ENCODE assay signal across 8 cellular contexts in the genomic region with DNA sequence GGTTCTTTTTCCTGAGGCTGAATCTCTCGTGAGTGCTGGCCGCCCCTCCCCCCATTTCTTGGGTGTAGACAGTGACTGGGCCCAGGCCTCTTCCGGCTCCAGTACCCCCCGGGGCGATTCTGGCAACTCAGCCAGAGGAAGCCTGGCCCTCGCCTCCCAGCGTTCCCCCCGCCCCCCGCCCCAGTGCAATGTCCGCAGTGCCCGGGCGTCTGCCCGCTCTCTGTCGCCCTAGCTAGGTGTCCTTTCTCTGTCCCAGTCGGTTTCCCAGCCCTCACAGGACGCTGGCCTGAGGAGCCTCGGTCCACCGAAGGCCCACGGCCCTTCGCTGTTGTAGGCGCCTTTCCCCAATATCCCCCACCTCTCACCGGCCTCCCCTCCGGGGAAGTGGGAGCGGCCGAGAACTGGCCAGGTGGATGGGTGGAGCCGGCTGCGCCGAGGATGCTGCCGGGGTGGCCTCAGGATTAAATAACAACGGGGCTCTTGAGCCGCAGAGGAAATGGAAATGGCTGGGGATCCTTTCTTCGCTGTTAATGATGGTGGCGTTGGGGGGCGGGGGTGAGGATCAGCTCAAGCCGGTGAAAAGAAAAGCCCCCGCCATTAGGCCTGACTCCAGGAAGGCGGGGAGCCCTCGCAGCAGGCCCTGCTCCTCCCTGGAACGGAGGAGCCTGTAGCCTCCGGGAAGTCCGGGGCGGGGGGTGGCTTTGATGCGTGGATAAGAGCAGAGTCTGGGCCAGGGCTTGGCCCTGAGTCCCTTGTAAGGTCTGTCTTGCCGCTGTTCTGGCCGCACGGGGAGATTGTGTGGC. TPM values are rescaled to one million over a fixed set of nuclear protein-coding genes. Genes with fewer than 3 reads are reported as not detected.
A peak's percentile ranks its signal among the peaks of the same experiment; 100 is the strongest.
DNase-seq lines count a peak whose midpoint lies in the region; ATAC-seq and TF ChIP-seq lines count a peak whose summit lies in the region.

No MANE protein-coding gene starts in this region.

- peaks cover 16% of the 10 kb centered on the region for H4K20me1 ChIP-seq in osteoblast (ENCODE audit: insufficient read depth, low read length)

- peaks cover 0 to 59% (median 12%) of the 10 kb centered on the region in 3 donors for H3K4me1 ChIP-seq in gastroesophageal sphincter
- peaks cover 50% of the 10 kb centered on the region for H3K4me1 ChIP-seq in osteoblast (ENCODE audit: insufficient read depth, low read length)

- H3K27ac ChIP-seq in gastroesophageal sphincter (peak overlapping the region in 3 of 4 donors; percentile 62 to 93 (median 85)), osteoblast (ENCODE audit: low read depth, low read length) (peak overlapping the region; percentile 95)

- ATAC-seq in gastroesophageal sphincter = no peak
- no peak for ATAC-seq in GM21390 (IDR thresholded peaks at IDR 0.05; ENCODE audit: unreplicated experiment)
- no peak for ATAC-seq in esophagus mucosa
- no peak for ATAC-seq in GM21786 (IDR thresholded peaks at IDR 0.05; ENCODE audit: unreplicated experiment)

- peak overlapping the region; percentile 83 for H3K4me3 Mint-ChIP-seq in activated T-cell treated with anti-CD3 and anti-CD28 coated beads, Interleukin-2, amount 50 U/mL, for 24 hours

- H3K27me3 Mint-ChIP-seq in activated T-cell treated with anti-CD3 and anti-CD28 coated beads, Interleukin-2, amount 50 U/mL, for 24 hours = peaks cover 60% of the 10 kb centered on the region

- H3K27me3 ChIP-seq in gastroesophageal sphincter = peaks cover 21% of the 10 kb centered on the region
- no peaks in the 10 kb centered on the region for H3K27me3 ChIP-seq in osteoblast (ENCODE audit: insufficient read depth, low read length)

- H3K9me3 Mint-ChIP-seq in activated T-cell treated with anti-CD3 and anti-CD28 coated beads, Interleukin-2, amount 50 U/mL, for 24 hours = no peaks in the 10 kb centered on the region

- peak overlapping the region; percentile 63 for H3K27ac Mint-ChIP-seq in activated T-cell treated with anti-CD3 and anti-CD28 coated beads, Interleukin-2, amount 50 U/mL, for 24 hours

- H3K4me3 ChIP-seq in gastroesophageal sphincter = peak overlapping the region; percentile 44 to 65
- peak overlapping the region; percentile 89 for H3K4me3 ChIP-seq in osteoblast (ENCODE audit: insufficient read depth, low read length)

- H3K79me2 ChIP-seq in osteoblast (ENCODE audit: insufficient read depth, low read length) = peaks cover 77% of the 10 kb centered on the region

- H3K4me2 ChIP-seq in osteoblast (ENCODE audit: insufficient read depth, low read length) = peak overlapping the region; percentile 93

- DNase-seq in ELR (ENCODE audit: low read depth) = peak; percentile 97
- DNase-seq in NCI-H1092 treated with DMSO at 0.1 percent for 48 hours (lab: John Stamatoyannopoulos, UW) = peak; percentile 26
- DNase-seq in activated T-cell treated with anti-CD3 and anti-CD28 coated beads, Interleukin-2, amount 50 U/mL, for 24 hours = peak; percentile 46
- DNase-seq in osteoblast (ENCODE audit: insufficient read length, low spot score, missing footprints) = peak; percentile 88

- 0 to 35% methylated on average over 1 to 9 of the region's 46 CpGs for WGBS in gastroesophageal sphincter (ENCODE audit: low coverage in 1 of 2), 2 donors

- peaks cover 44% of the 10 kb centered on the region for H3K4me1 Mint-ChIP-seq in activated T-cell treated with anti-CD3 and anti-CD28 coated beads, Interleukin-2, amount 50 U/mL, for 24 hours (ENCODE audit: low read depth)

- H3K9me3 ChIP-seq in gastroesophageal sphincter = no peaks in the 10 kb centered on the region
- no peaks in the 10 kb centered on the region for H3K9me3 ChIP-seq in osteoblast (ENCODE audit: low read depth, low read length)

- peak in 1 of 2 donors; percentile 10 for TF ChIP-seq POLR2A in gastroesophageal sphincter (IDR thresholded peaks at IDR 0.05)

- H3K36me3 ChIP-seq in gastroesophageal sphincter (no peaks in the 10 kb centered on the region), osteoblast (ENCODE audit: insufficient read depth, low read length) (no peaks in the 10 kb centered on the region)

- TF ChIP-seq EP300 in gastroesophageal sphincter (IDR thresholded peaks at IDR 0.05) = no peak

- no peak for TF ChIP-seq CTCF in gastroesophageal sphincter (IDR thresholded peaks at IDR 0.05)
- TF ChIP-seq CTCF in osteoblast (IDR thresholded peaks at IDR 0.05; ENCODE audit: extremely low read depth, low read depth, low read length) = no peak

- H2AFZ ChIP-seq in osteoblast (ENCODE audit: low read length) = peak overlapping the region; percentile 75

- H3K36me3 Mint-ChIP-seq in activated T-cell treated with anti-CD3 and anti-CD28 coated beads, Interleukin-2, amount 50 U/mL, for 24 hours (ENCODE audit: low read depth) = no peaks in the 10 kb centered on the region

RNA-seq across cellular contexts. Expression of a gene that starts 1.1 kb away (rescaled TPM):
- 10 to 100 TPM in 3 of 4 donors, 1 to 10 TPM in 1; 9.2 to 18.1 (median 12.7) TPM for total RNA-seq in gastroesophageal sphincter
- 5.4 and 5.9 TPM in 2 replicates for total RNA-seq in osteoblast
- total RNA-seq in esophagus mucosa = 2.6 TPM

Comparison
In these comparisons a context has a peak if more than half of its experiments do, and no peak if none do; other contexts are left out.
1. DNase-seq: peak in every context shown above with its lines; median percentile 97 in ELR; 88 in osteoblast; 46 in activated T-cell treated with anti-CD3 and anti-CD28 coated beads, Interleukin-2, amount 50 U/mL, for 24 hours; 26 in NCI-H1092 treated with DMSO at 0.1 percent for 48 hours.